ENCODE assay signal across 16 cellular contexts in the genomic region with DNA sequence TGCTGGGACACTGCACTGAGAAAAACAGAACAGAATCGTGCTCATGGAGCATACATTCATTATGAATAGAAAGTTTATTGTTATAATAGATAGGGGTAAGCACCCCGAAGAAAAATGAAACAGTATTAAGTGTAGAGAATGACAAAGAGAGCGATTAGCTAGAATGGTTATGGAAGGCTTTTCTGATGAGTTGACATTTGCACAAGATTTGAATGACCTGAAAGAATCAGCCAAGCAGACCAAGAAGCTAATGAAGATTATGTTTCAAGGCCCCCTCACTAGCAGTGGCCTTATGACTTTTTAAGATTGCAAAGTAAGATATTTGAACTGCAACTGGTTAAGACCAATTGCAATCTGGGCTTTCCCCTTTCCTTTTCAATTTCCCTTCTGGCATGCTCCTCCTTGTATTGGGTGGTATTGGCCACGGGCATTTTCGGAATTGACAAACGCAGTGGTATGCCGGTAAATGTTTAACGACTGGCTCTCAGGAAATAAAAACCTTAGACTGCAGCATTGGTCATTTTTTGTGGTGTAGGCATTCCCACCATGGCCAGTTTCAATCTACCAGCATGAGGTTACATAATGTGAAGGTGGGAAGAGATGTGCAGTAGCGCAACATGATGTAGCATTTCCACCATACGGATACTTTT.
DNase-seq lines count a peak whose midpoint lies in the region; ATAC-seq, FAIRE-seq and TF ChIP-seq lines count a peak whose summit lies in the region.
"Had no signal": no experiment of that assay in that cellular context is flagged by ENCODE, and none has a peak within 500 bp of the region (broad histone marks: within the 10 kb centered on the region; RNA-seq: fewer than 3 reads in every experiment).

No MANE protein-coding gene starts in this region.

- no peak overlapping the region for H3K14ac ChIP-seq in H1 (ENCODE audit: insufficient read length)
- no peak overlapping the region for H3K14ac ChIP-seq in neuronal stem cell (ENCODE audit: low read length)

- H3K27me3 ChIP-seq in GM23338 (ENCODE audit: insufficient read depth) (no peaks in the 10 kb centered on the region), H1 (replicated peaks in 1 of 4; ENCODE audit: control insufficient read depth in 3 of 4, extremely low read depth in 1 of 4, insufficient read depth in 3 of 4, low read length in 3 of 4) (no peaks in the 10 kb centered on the region), neuronal stem cell (ENCODE audit: control insufficient read depth in 3 of 3, insufficient read depth in 3 of 3, low read depth in 1 of 3, low read length in 3 of 3) (no peaks in the 10 kb centered on the region)
- H3K27me3 ChIP-seq in effector memory CD4-positive, alpha-beta T cell (replicated peaks; ENCODE audit: control insufficient read depth, insufficient read depth, low read length, poor library complexity, severe bottlenecking), result no peaks in the 10 kb centered on the region

- H3K23ac ChIP-seq in H1 (ENCODE audit: insufficient read length) (no peak overlapping the region), neuronal stem cell (ENCODE audit: low read depth, low read length, poor library complexity) (no peak overlapping the region)

- H3K9me2 ChIP-seq in GM23338 (ENCODE audit: insufficient read depth), result no peaks in the 10 kb centered on the region

- no peaks in the 10 kb centered on the region for H4K20me1 ChIP-seq in GM23338 (replicated peaks; ENCODE audit: insufficient read depth)
- H4K20me1 ChIP-seq in H1 (replicated peaks in 1 of 2; ENCODE audit: control insufficient read depth in 1 of 2, insufficient read depth in 2 of 2, low read length in 2 of 2), result no peaks in the 10 kb centered on the region

- H3K56ac ChIP-seq in H1 (replicated peaks; ENCODE audit: insufficient read length, low read depth, low read length), result no peak overlapping the region

- TF ChIP-seq EP300 in H1 (IDR thresholded peaks at IDR 0.05; ENCODE audit: borderline replicate concordance in 1 of 2, low read depth in 2 of 2, low read length in 2 of 2), result no peak

- H3K4me1 Mint-ChIP-seq in GM23338 (peaks cover 10% of the 10 kb centered on the region; the same call in 2 of the 3 replicates), nephron progenitor cell (peaks cover 32% of the 10 kb centered on the region)

- H3K4me3 Mint-ChIP-seq in GM23338, result no peak overlapping the region
- no peak overlapping the region for H3K4me3 Mint-ChIP-seq in nephron progenitor cell
- H3K4me3 Mint-ChIP-seq: CD4-positive, alpha-beta memory T cell had no signal

- H3K27ac Mint-ChIP-seq in GM23338 (no peak overlapping the region), nephron progenitor cell (peak overlapping the region; percentile 23)

- H3K27me3 Mint-ChIP-seq in GM23338 (ENCODE audit: insufficient read depth, low read depth, poor library complexity) (no peaks in the 10 kb centered on the region), nephron progenitor cell (ENCODE audit: low read depth, poor library complexity) (peaks cover 4% of the 10 kb centered on the region)
- H3K27me3 Mint-ChIP-seq: CD4-positive, alpha-beta memory T cell had no signal

- H3K9ac ChIP-seq in H1 (replicated peaks in 1 of 4; ENCODE audit: extremely low read depth in 1 of 4, low read depth in 3 of 4, low read length in 3 of 4) (no peak overlapping the region), neuronal stem cell (ENCODE audit: low read depth, low read length, poor library complexity) (no peak overlapping the region)

- H3K23me2 ChIP-seq in H1 (ENCODE audit: low read depth, low read length), result no peaks in the 10 kb centered on the region

- POLR2A ChIA-PET in H1 (lab: Charles Lee; ENCODE audit: partially characterized antibody), result no interaction called here

- no peak for DNase-seq in GM23338 (ENCODE audit: low spot score)
- DNase-seq in H1 (ENCODE audit: low read depth in 1 of 2, low spot score in 2 of 2), result no peak
- DNase-seq in nephron progenitor cell, result no peak
- DNase-seq in neuronal stem cell (ENCODE audit: low spot score), result no peak
- DNase-seq in effector memory CD4-positive, alpha-beta T cell, result no peak
- DNase-seq: C1 segment of cervical spinal cord; CD4-positive, alpha-beta memory T cell; COR-L47; DMS153; DND-41; GOT3; H7; HCEC 1CT had no signal

- H3K36me3 Mint-ChIP-seq in GM23338 (ENCODE audit: low read depth) (no peaks in the 10 kb centered on the region; the same call in 2 of the 3 replicates), nephron progenitor cell (ENCODE audit: low read depth) (no peaks in the 10 kb centered on the region)
- H3K36me3 Mint-ChIP-seq: CD4-positive, alpha-beta memory T cell had no signal

- no peak overlapping the region for H2BK5ac ChIP-seq in H1 (ENCODE audit: low read depth, low read length)
- H2BK5ac ChIP-seq in neuronal stem cell (ENCODE audit: low read length), result no peak overlapping the region

- TF ChIP-seq RAD21 in H1 (IDR thresholded peaks at IDR 0.05 in 1 of 2, conservative IDR thresholded peaks at IDR 0.05 in 1 of 2; ENCODE audit: low read depth in 2 of 2, low read length in 2 of 2), result no peak

- FAIRE-seq in H1 (lab: Jason Lieb, UNC), result no peak
- FAIRE-seq: G401.6, GM12892 had no signal

- H4K8ac ChIP-seq in H1 (ENCODE audit: extremely low read depth, insufficient read depth, low read length) (no peak overlapping the region), neuronal stem cell (ENCODE audit: low read depth, low read length) (no peak overlapping the region)

- H3K9me3 Mint-ChIP-seq in GM23338 (peaks cover 3% of the 10 kb centered on the region; the same call in 1 of the 3 replicates), nephron progenitor cell (no peaks in the 10 kb centered on the region)

- no peak overlapping the region for H2BK20ac ChIP-seq in H1 (ENCODE audit: low read length)

- H2BK120ac ChIP-seq in H1 (replicated peaks; ENCODE audit: low read depth, low read length) (peak overlapping the region; percentile 54), neuronal stem cell (ENCODE audit: low read depth, low read length) (no peak overlapping the region)

- ATAC-seq in GM23338 (no peak), GM18873 (IDR thresholded peaks at IDR 0.05; ENCODE audit: low FRiP score, unreplicated experiment) (no peak)

- no peak overlapping the region for H2BK12ac ChIP-seq in H1 (ENCODE audit: low read depth, low read length)
- H2BK12ac ChIP-seq in neuronal stem cell (ENCODE audit: low read length), result no peak overlapping the region

- no peaks in the 10 kb centered on the region for H3K36me3 ChIP-seq in GM23338 (ENCODE audit: insufficient read depth)
- no peaks in the 10 kb centered on the region for H3K36me3 ChIP-seq in H1 (ENCODE audit: control insufficient read depth in 2 of 4, insufficient read depth in 4 of 4, low read length in 3 of 4)
- H3K36me3 ChIP-seq in neuronal stem cell (replicated peaks in 1 of 2; ENCODE audit: control insufficient read depth in 2 of 2, insufficient read depth in 2 of 2, low read length in 2 of 2), result no peaks in the 10 kb centered on the region
- no peaks in the 10 kb centered on the region for H3K36me3 ChIP-seq in effector memory CD4-positive, alpha-beta T cell (ENCODE audit: control insufficient read depth, insufficient read depth, low read length)

- H3K27ac ChIP-seq in GM23338 (ENCODE audit: low read depth) (no peak overlapping the region), H1 (ENCODE audit: low read depth, low read length) (no peak overlapping the region), neuronal stem cell (replicated peaks; ENCODE audit: low read length) (no peak overlapping the region)
- no peak overlapping the region for H3K27ac ChIP-seq in effector memory CD4-positive, alpha-beta T cell (ENCODE audit: insufficient read depth, low read length, poor library complexity, severe bottlenecking)

- TF ChIP-seq CTCF in GM23338 (conservative IDR thresholded peaks at IDR 0.05; ENCODE audit: low read depth in 2 of 2) (no peak), H1 (IDR thresholded peaks at IDR 0.05; ENCODE audit: control extremely low read depth in 1 of 3, insufficient read depth in 1 of 3, low read depth in 1 of 3, low read length in 3 of 3) (no peak), nephron progenitor cell (IDR thresholded peaks at IDR 0.05) (no peak)

- 0 out of 2 replicates have a peak overlapping the region, but pooled peaks have one; percentile 28 for H2AFZ ChIP-seq in GM23338
- no peak overlapping the region for H2AFZ ChIP-seq in H1 (ENCODE audit: low read length)
- no peak overlapping the region for H2AFZ ChIP-seq in neuronal stem cell (ENCODE audit: low read length)

- H3F3A ChIP-seq in GM23338 (replicated peaks; ENCODE audit: low read depth), result no peaks in the 10 kb centered on the region

- TF ChIP-seq POLR2A in H1 (IDR thresholded peaks at IDR 0.05; ENCODE audit: control extremely low read depth in 1 of 2, low read depth in 2 of 2, low read length in 2 of 2), result no peak

- peaks cover 6% of the 10 kb centered on the region; the same call in 1 of the 2 replicates for H3K4me1 ChIP-seq in GM23338 (ENCODE audit: insufficient read depth)
- H3K4me1 ChIP-seq in H1 (replicated peaks in 1 of 4; ENCODE audit: control insufficient read depth in 3 of 4, insufficient read depth in 4 of 4, low read length in 3 of 4), result no peaks in the 10 kb centered on the region
- H3K4me1 ChIP-seq in neuronal stem cell (ENCODE audit: control insufficient read depth in 2 of 2, insufficient read depth in 1 of 2, low read depth in 1 of 2, low read length in 2 of 2), result peaks cover 0 to 2% of the 10 kb centered on the region in 2 donors
- H3K4me1 ChIP-seq in effector memory CD4-positive, alpha-beta T cell (ENCODE audit: control insufficient read depth, insufficient read depth, low read length, poor library complexity, severe bottlenecking), result no peaks in the 10 kb centered on the region

- CTCF ChIA-PET in H1 (lab: Charles Lee; ENCODE audit: partially characterized antibody), result interaction anchor here (0.9 kb wide), 1 partner anchor 125 kb away, joined by 3 read pairs; no protein-coding TSS in a partner anchor

- H3K4me2 ChIP-seq in GM23338, result no peak overlapping the region
- no peak overlapping the region for H3K4me2 ChIP-seq in H1 (ENCODE audit: insufficient read depth in 1 of 2, low read depth in 2 of 2, low read length in 2 of 2)
- H3K4me2 ChIP-seq in neuronal stem cell (ENCODE audit: insufficient read depth, low read length, poor library complexity, severe bottlenecking), result no peak overlapping the region

- H3K4ac ChIP-seq in H1 (replicated peaks; ENCODE audit: insufficient read length, low read depth, low read length) (no peak overlapping the region), neuronal stem cell (ENCODE audit: low read length) (no peak overlapping the region)

- H3K9me3 ChIP-seq in H1 (ENCODE audit: insufficient read depth in 2 of 2, low read depth in 1 of 2, low read length in 1 of 2) (no peaks in the 10 kb centered on the region; a peak in 1 of 4 replicates), neuronal stem cell (replicated peaks in 1 of 2; ENCODE audit: control insufficient read depth in 2 of 2, insufficient read depth in 1 of 2, low read depth in 1 of 2, low read length in 2 of 2) (no peaks in the 10 kb centered on the region)
- no peaks in the 10 kb centered on the region for H3K9me3 ChIP-seq in effector memory CD4-positive, alpha-beta T cell (ENCODE audit: control insufficient read depth, low read length)

- H3K4me3 ChIP-seq in GM23338, result no peak overlapping the region
- H3K4me3 ChIP-seq in H1 (ENCODE audit: extremely low read depth in 1 of 4, insufficient read depth in 2 of 4, low read depth in 3 of 4, low read length in 4 of 4), result no peak overlapping the region
- no peak overlapping the region for H3K4me3 ChIP-seq in neuronal stem cell (ENCODE audit: low read length in 2 of 2)
- no peak overlapping the region for H3K4me3 ChIP-seq in effector memory CD4-positive, alpha-beta T cell (ENCODE audit: insufficient read depth, low read depth, low read length, poor library complexity, severe bottlenecking)

- no peak overlapping the region for H2AK5ac ChIP-seq in H1 (ENCODE audit: low read depth, low read length)
- H2AK5ac ChIP-seq in neuronal stem cell (ENCODE audit: low read depth, low read length), result no peak overlapping the region

- H3K18ac ChIP-seq in H1 (ENCODE audit: extremely low read depth, low read length), result no peak overlapping the region
- H3K18ac ChIP-seq in neuronal stem cell (ENCODE audit: low read length), result no peak overlapping the region

- H2BK15ac ChIP-seq in H1 (ENCODE audit: low read length), result no peak overlapping the region
- no peak overlapping the region for H2BK15ac ChIP-seq in neuronal stem cell (ENCODE audit: low read length)

- H3K79me1 ChIP-seq in H1 (ENCODE audit: low read depth, low read length) (no peaks in the 10 kb centered on the region), neuronal stem cell (ENCODE audit: low read depth, low read length) (no peaks in the 10 kb centered on the region)

- 92% methylated on average over 10 of the region's 10 CpGs; no CpG with 5 or more reads in 1 of the 2 experiments for WGBS in H1 (ENCODE audit: extremely low coverage in 1 of 2, insufficient coverage in 1 of 2, insufficient read length in 1 of 2, insufficient replicate concordance in 2 of 2, low coverage in 1 of 2, low lambda C conversion rate in 2 of 2, missing lambda C conversion rate in 1 of 2), 2 experiments
- WGBS in neuronal stem cell (ENCODE audit: extremely low coverage in 2 of 2, insufficient read length in 2 of 2, insufficient replicate concordance in 1 of 2), 2 donors, result no CpG with 5 or more reads among the region's 10 CpGs

- H3K79me2 ChIP-seq in GM23338 (replicated peaks; ENCODE audit: insufficient read depth) (no peaks in the 10 kb centered on the region), H1 (ENCODE audit: control insufficient read depth in 1 of 2, insufficient read depth in 2 of 2, low read length in 2 of 2) (no peaks in the 10 kb centered on the region)

- H4K5ac ChIP-seq in H1 (ENCODE audit: insufficient read length, low read depth, low read length), result no peak overlapping the region

- H4K91ac ChIP-seq in H1 (replicated peaks; ENCODE audit: insufficient read length, low read length) (no peak overlapping the region), neuronal stem cell (ENCODE audit: low read depth, low read length, poor library complexity) (no peak overlapping the region)
